8 cellular contexts compared by ENCODE assay signal in genomic region chr17:48542114-48542955, GRCh38. TPM values are rescaled to one million over a fixed set of nuclear protein-coding genes. Genes with fewer than 3 reads are reported as not detected.
DNase-seq lines count a peak whose midpoint lies in the region; ATAC-seq and TF ChIP-seq lines count a peak whose summit lies in the region.

No MANE protein-coding gene starts in this region.

- CTCF ChIA-PET in MCF 10A (lab: Yijun Ruan, JAX) = no interaction called here

- intact Hi-C loops in MCF 10A (cut with micrococcal nuclease) = no loop called here

- TF ChIP-seq CTCF in AG10803 (conservative IDR thresholded peaks at IDR 0.05; ENCODE audit: low read length) (no peak), MCF 10A (IDR thresholded peaks at IDR 0.05; ENCODE audit: unreplicated experiment) (no peak), lung (IDR thresholded peaks at IDR 0.05; ENCODE audit: control extremely low read depth, extremely low read depth) (no peak), type B pancreatic cell (conservative IDR thresholded peaks at IDR 0.05) (no peak)

- H3K27me3 Mint-ChIP-seq in MCF 10A (ENCODE audit: insufficient read depth, unreplicated experiment) = no peaks in the 10 kb centered on the region
- peaks cover 57% of the 10 kb centered on the region for H3K27me3 Mint-ChIP-seq in type B pancreatic cell

- no peaks in the 10 kb centered on the region for H3K9me3 ChIP-seq in lung (ENCODE audit: control insufficient read depth in 2 of 2, insufficient read depth in 1 of 2, low read length in 1 of 2)

- H3K36me3 ChIP-seq in lung (ENCODE audit: control insufficient read depth in 2 of 2, insufficient read depth in 2 of 2, low read length in 2 of 2) = no peaks in the 10 kb centered on the region

- POLR2A ChIA-PET in MCF 10A (lab: Yijun Ruan, JAX) = no interaction called here

- peaks cover 0 to 3% of the 10 kb centered on the region in 2 donors for H3K4me1 ChIP-seq in lung (ENCODE audit: control insufficient read depth in 2 of 2, insufficient read depth in 2 of 2, low read length in 2 of 2)

- H3K9me3 Mint-ChIP-seq in MCF 10A (ENCODE audit: unreplicated experiment) (no peaks in the 10 kb centered on the region), type B pancreatic cell (no peaks in the 10 kb centered on the region)

- no peak overlapping the region for H3K27ac Mint-ChIP-seq in MCF 10A (ENCODE audit: low read depth, unreplicated experiment)
- peak overlapping the region; percentile 94 for H3K27ac Mint-ChIP-seq in type B pancreatic cell

- H3K36me3 Mint-ChIP-seq in MCF 10A (ENCODE audit: insufficient read depth, unreplicated experiment) = no peaks in the 10 kb centered on the region
- H3K36me3 Mint-ChIP-seq in type B pancreatic cell = peaks cover 21% of the 10 kb centered on the region

- DNase-seq in AG10803 (ENCODE audit: low read depth) (no peak), NCI-H69 (lab: John Stamatoyannopoulos, UW) (peak; percentile 72), MCF 10A (ENCODE audit: unreplicated experiment) (no peak), lung (ENCODE audit: low spot score) (no peak), type B pancreatic cell (ENCODE audit: extremely low spot score, unreplicated experiment) (no peak), NCI-H446 (lab: John Stamatoyannopoulos, UW) (no peak)

- H3K4me1 Mint-ChIP-seq in MCF 10A (ENCODE audit: insufficient read depth, unreplicated experiment) = no peaks in the 10 kb centered on the region
- peaks cover 44% of the 10 kb centered on the region for H3K4me1 Mint-ChIP-seq in type B pancreatic cell (ENCODE audit: unreplicated experiment)

- peak overlapping the region; percentile 76 to 79 for H3K27ac ChIP-seq in lung (ENCODE audit: low read depth in 1 of 2, low read length in 1 of 2)

- TF ChIP-seq POLR2A in GM18505 (IDR thresholded peaks at IDR 0.05; ENCODE audit: borderline replicate concordance, extremely low read depth, insufficient read depth, insufficient read length) = no peak

- ATAC-seq in lung (ENCODE audit: insufficient read depth, low FRiP score) (no peak), GM18505 (IDR thresholded peaks at IDR 0.05; ENCODE audit: unreplicated experiment) (no peak), GM19463 (IDR thresholded peaks at IDR 0.05; ENCODE audit: unreplicated experiment) (no peak)

- 7 to 12% methylated on average over 30 of the region's 30 CpGs for WGBS in lung, 2 donors

- H3K4me3 ChIP-seq in AG10803 (ENCODE audit: low read length) = peak overlapping the region; percentile 93
- H3K4me3 ChIP-seq in lung = peak overlapping the region; percentile 47

- no peaks in the 10 kb centered on the region for H3K27me3 ChIP-seq in lung (ENCODE audit: control insufficient read depth, insufficient read depth)

- no TSS peak for BruUV-seq in MCF 10A (replicated peaks; lab: Mats Ljungman, UMichigan)

- H3K4me3 Mint-ChIP-seq in MCF 10A (ENCODE audit: unreplicated experiment) (peak overlapping the region; percentile 75), type B pancreatic cell (peak overlapping the region; percentile 94)

RNA-seq across cellular contexts. Expression of gene HOXB2, which starts 2.6 kb away (rescaled TPM):
- total RNA-seq in MCF 10A (2022) = 3.0 and 4.8 TPM in 2 replicates
- 10 to 100 TPM in 1 of 2 donors, 1 to 10 TPM in 1; 6.7 to 13.9 TPM for total RNA-seq in lung
- 1 to 10 TPM; 4.1 to 7.8 TPM for polyA plus RNA-seq in lung
- 35.6 and 36.5 TPM in 2 replicates for total RNA-seq in type B pancreatic cell (ENCODE audit: low replicate concordance)

RNA-seq across cellular contexts. Expression of gene HOXB1, which starts 11.5 kb away (rescaled TPM):
- total RNA-seq in MCF 10A (2022) = not detected in 2 replicates
- total RNA-seq in lung = not detected
- not detected for polyA plus RNA-seq in lung
- 0.29 and 0.79 TPM in 2 replicates for total RNA-seq in type B pancreatic cell (ENCODE audit: low replicate concordance)

RNA-seq across cellular contexts. Expression of gene HOXB4, which starts 35.8 kb away (rescaled TPM):
- 0.21 and 0.44 TPM in 2 replicates for total RNA-seq in MCF 10A (2022)
- total RNA-seq in lung = 1 to 10 TPM; 3.5 to 6.7 TPM
- 1 to 10 TPM; 1.4 to 1.7 TPM for polyA plus RNA-seq in lung
- total RNA-seq in type B pancreatic cell (ENCODE audit: low replicate concordance) = 14.8 and 27.0 TPM in 2 replicates

RNA-seq across cellular contexts. Expression of gene HOXB3, which starts 47.7 kb away (rescaled TPM):
- total RNA-seq in MCF 10A (2022) (0.79 and 0.88 TPM in 2 replicates), lung (10 to 100 TPM in 1 of 2 donors, 1 to 10 TPM in 1; 8.6 to 21.1 TPM), type B pancreatic cell (ENCODE audit: low replicate concordance) (46.9 and 93.7 TPM in 2 replicates)
- polyA plus RNA-seq in lung = 1 to 10 TPM; 1.9 to 4.9 TPM

RNA-seq across cellular contexts. Expression of gene HOXB5, which starts 51.2 kb away (rescaled TPM):
- total RNA-seq in MCF 10A (2022) = not detected in 2 replicates
- total RNA-seq in lung = 1 to 10 TPM; 2.6 to 2.9 TPM
- polyA plus RNA-seq in lung = 1 to 10 TPM; 1.8 TPM
- 10.1 and 20.8 TPM in 2 replicates for total RNA-seq in type B pancreatic cell (ENCODE audit: low replicate concordance)
